ENCODE assay signal across 8 cellular contexts in the genomic region with DNA sequence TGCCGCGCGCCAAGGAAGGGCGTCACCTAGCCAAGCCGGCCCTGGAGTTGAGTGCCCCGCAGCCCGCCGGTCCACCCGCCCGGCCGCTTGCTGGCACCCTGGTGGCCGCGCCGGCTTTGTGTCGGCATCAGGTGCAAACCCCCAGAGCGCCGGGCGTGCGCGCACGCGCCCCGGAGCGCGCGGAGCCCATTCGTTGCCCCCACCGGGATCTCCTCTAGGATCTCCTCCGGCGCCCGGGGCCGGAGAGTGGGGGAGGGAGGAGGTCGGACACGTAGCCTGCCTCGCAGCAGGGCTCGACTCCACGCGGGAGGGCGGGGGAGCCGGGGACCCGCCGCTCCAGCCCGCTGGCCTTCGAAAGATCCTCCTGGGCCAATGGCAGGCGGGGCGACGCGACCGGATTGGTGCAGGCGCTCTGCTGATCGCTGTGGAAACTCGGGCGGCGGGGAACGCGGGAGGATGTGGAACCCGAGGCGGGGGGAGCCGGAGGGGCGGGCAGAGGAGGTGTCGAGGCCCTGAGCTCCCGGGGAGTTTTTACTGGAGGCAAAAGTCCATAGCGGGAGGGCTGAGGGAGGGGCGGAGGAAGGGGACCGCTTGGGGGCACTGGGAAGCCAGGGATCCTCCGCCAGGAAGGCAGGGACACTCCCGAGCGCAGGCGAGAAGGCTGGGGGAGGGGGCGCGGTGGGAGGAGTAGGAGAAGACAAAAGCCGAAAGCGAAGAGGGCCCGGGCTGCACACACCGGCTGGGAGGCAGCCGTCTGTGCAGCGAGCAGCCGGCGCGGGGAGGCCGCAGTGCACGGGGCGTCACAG. TPM values are rescaled to one million over a fixed set of nuclear protein-coding genes. Genes with fewer than 3 reads are reported as not detected.
DNase-seq lines count a peak whose midpoint lies in the region; ATAC-seq and TF ChIP-seq lines count a peak whose summit lies in the region.

A gene (plus strand): TSS at position 728 of the 806 bp plus-strand sequence. CDS start 91 bp downstream, outside the sequence.

- H2BK20ac ChIP-seq in IMR-90 (ENCODE audit: low read depth, low read length), result peak within 1 kb of the TSS; percentile 41

- peak within 1 kb of the TSS; percentile 93 for H4K91ac ChIP-seq in IMR-90 (ENCODE audit: insufficient read depth, low read depth, low read length)

- H3K4me3 Mint-ChIP-seq in activated T-helper 2 cell treated with anti-CD3 and anti-CD28 coated beads, Interferon-gamma antibody, Interleukin-2, Interleukin-4, amounts not matched to agents 10 μg/mL and 5 μg/mL and 100 μg/mL, durations not matched to agents 14 hours and 24 hours and 36 hours (ENCODE audit: low read depth), result peak within 1 kb of the TSS; percentile 97
- H3K4me3 Mint-ChIP-seq in naive thymus-derived CD8-positive, alpha-beta T cell, result peak within 1 kb of the TSS; percentile 77 to 92 (median 87)
- peak within 1 kb of the TSS; percentile 86 to 95 for H3K4me3 Mint-ChIP-seq in stimulated activated naive CD8-positive, alpha-beta T cell treated with anti-CD3 and anti-CD28 coated beads, Interleukin-15, amount 100 ng/mL, for 72 hours

- H2BK120ac ChIP-seq in IMR-90 (ENCODE audit: low read depth, low read length), result peak within 1 kb of the TSS; percentile 56

- TF ChIP-seq RAD21 in IMR-90 (IDR thresholded peaks at IDR 0.05; ENCODE audit: low read length), result no peak

- peak within 1 kb of the TSS; percentile 99 for H2AK9ac ChIP-seq in IMR-90 (replicated peaks; ENCODE audit: low read depth, low read length, poor library complexity)

- intact Hi-C loops in IMR-90 (cut with micrococcal nuclease) (loop anchor here (2.0 kb wide), 1 partner anchor 31 kb away; no protein-coding TSS in a partner anchor), PC-3 (cut with micrococcal nuclease) (no loop called here)
- intact Hi-C loops in activated T-helper 2 cell treated with anti-CD3 and anti-CD28 coated beads, Interferon-gamma antibody, Interleukin-2, Interleukin-4, amounts not matched to agents 10 μg/mL and 5 μg/mL and 100 μg/mL, durations not matched to agents 14 hours and 24 hours and 36 hours (cut with micrococcal nuclease), result loop anchor here (1.0 kb wide), 2 partner anchors 11 to 30 kb away; no protein-coding TSS in a partner anchor

- H3K27ac Mint-ChIP-seq in activated T-helper 2 cell treated with anti-CD3 and anti-CD28 coated beads, Interferon-gamma antibody, Interleukin-2, Interleukin-4, amounts not matched to agents 10 μg/mL and 5 μg/mL and 100 μg/mL, durations not matched to agents 14 hours and 24 hours and 36 hours, result peak within 1 kb of the TSS; percentile 95
- peak within 1 kb of the TSS in 5 of 10 donors; percentile 41 to 91 (median 80) for H3K27ac Mint-ChIP-seq in naive thymus-derived CD8-positive, alpha-beta T cell
- H3K27ac Mint-ChIP-seq in stimulated activated naive CD8-positive, alpha-beta T cell treated with anti-CD3 and anti-CD28 coated beads, Interleukin-15, amount 100 ng/mL, for 72 hours, result peak within 1 kb of the TSS; percentile 91 to 95

- peak within 1 kb of the TSS; percentile 95 for H3K23ac ChIP-seq in IMR-90 (ENCODE audit: low read depth, low read length)

- no peaks in the 10 kb centered on the region for H3K27me3 Mint-ChIP-seq in activated T-helper 2 cell treated with anti-CD3 and anti-CD28 coated beads, Interferon-gamma antibody, Interleukin-2, Interleukin-4, amounts not matched to agents 10 μg/mL and 5 μg/mL and 100 μg/mL, durations not matched to agents 14 hours and 24 hours and 36 hours (ENCODE audit: low read depth)
- peaks cover 11 to 54% (median 19%) of the 10 kb centered on the region in 5 donors for H3K27me3 Mint-ChIP-seq in naive thymus-derived CD8-positive, alpha-beta T cell
- peaks cover 15% of the 10 kb centered on the region for H3K27me3 Mint-ChIP-seq in stimulated activated naive CD8-positive, alpha-beta T cell treated with anti-CD3 and anti-CD28 coated beads, Interleukin-15, amount 100 ng/mL, for 72 hours

- peak within 1 kb of the TSS; percentile 62; the same call in 2 of the 3 replicates for H2BK15ac ChIP-seq in IMR-90 (ENCODE audit: low read depth, low read length)

- no TSS peak for BruUV-seq in IMR-90 (replicated peaks; lab: Mats Ljungman, UMichigan)
- no TSS peak for BruUV-seq in PC-3 (replicated peaks; lab: Mats Ljungman, UMichigan)

- H3K79me2 ChIP-seq in PC-3 (ENCODE audit: low read length), result peaks cover 59% of the 10 kb centered on the region

- H3K9me3 ChIP-seq in IMR-90 (ENCODE audit: control insufficient read depth, insufficient read depth, low read length) (no peaks in the 10 kb centered on the region), PC-3 (ENCODE audit: low read length) (no peaks in the 10 kb centered on the region)

- peak within 1 kb of the TSS; percentile 99 for H2AK5ac ChIP-seq in IMR-90 (ENCODE audit: low read depth, low read length)

- H3K27ac ChIP-seq in IMR-90 (ENCODE audit: insufficient read depth, low read length), result peak within 1 kb of the TSS; percentile 50
- H3K27ac ChIP-seq in PC-3 (ENCODE audit: low read length), result peak within 1 kb of the TSS; percentile 80

- H3K36me3 ChIP-seq in IMR-90 (ENCODE audit: control insufficient read depth, insufficient read depth, low read length) (no peaks in the 10 kb centered on the region), PC-3 (ENCODE audit: low read depth, low read length) (no peaks in the 10 kb centered on the region)

- H3K79me1 ChIP-seq in IMR-90 (ENCODE audit: low read depth in 1 of 2, low read length in 2 of 2), result peaks cover 19 to 56% of the 10 kb centered on the region in 2 experiments

- H2AFZ ChIP-seq in IMR-90 (replicated peaks; ENCODE audit: low read length, poor library complexity) (peak within 1 kb of the TSS; percentile 95), PC-3 (ENCODE audit: low read length) (peak within 1 kb of the TSS; percentile 81)

- H4K20me1 ChIP-seq in IMR-90 (ENCODE audit: insufficient read depth, low read length), result peaks cover 28% of the 10 kb centered on the region; the same call in 1 of the 2 replicates
- peaks cover 31% of the 10 kb centered on the region; the same call in 1 of the 2 replicates for H4K20me1 ChIP-seq in PC-3 (ENCODE audit: low read length)

- H3K36me3 Mint-ChIP-seq in activated T-helper 2 cell treated with anti-CD3 and anti-CD28 coated beads, Interferon-gamma antibody, Interleukin-2, Interleukin-4, amounts not matched to agents 10 μg/mL and 5 μg/mL and 100 μg/mL, durations not matched to agents 14 hours and 24 hours and 36 hours (ENCODE audit: low read depth), result peaks cover 45% of the 10 kb centered on the region
- H3K36me3 Mint-ChIP-seq in naive thymus-derived CD8-positive, alpha-beta T cell, result peaks cover 0 to 2% (median 0%) of the 10 kb centered on the region in 3 donors

- peak within 1 kb of the TSS; percentile 91 for H3K4ac ChIP-seq in IMR-90 (ENCODE audit: low read depth, low read length)

- H3K9me3 Mint-ChIP-seq in activated T-helper 2 cell treated with anti-CD3 and anti-CD28 coated beads, Interferon-gamma antibody, Interleukin-2, Interleukin-4, amounts not matched to agents 10 μg/mL and 5 μg/mL and 100 μg/mL, durations not matched to agents 14 hours and 24 hours and 36 hours, result no peaks in the 10 kb centered on the region
- H3K9me3 Mint-ChIP-seq in naive thymus-derived CD8-positive, alpha-beta T cell, result peaks cover 0 to 2% (median 0%) of the 10 kb centered on the region in 9 donors
- no peaks in the 10 kb centered on the region for H3K9me3 Mint-ChIP-seq in stimulated activated naive CD8-positive, alpha-beta T cell treated with anti-CD3 and anti-CD28 coated beads, Interleukin-15, amount 100 ng/mL, for 72 hours

- CTCF ChIA-PET in IMR-90 (lab: Yijun Ruan, JAX) (interaction anchor here (1.0 to 1.3 kb wide), 4 partner anchors 10 to 254 kb away, joined by 3 to 5 read pairs (median 3); a partner anchor contains a TSS), PC-3 (lab: Charles Lee) (no interaction called here)

- TF ChIP-seq CTCF in IMR-90 (conservative IDR thresholded peaks at IDR 0.05; ENCODE audit: low read depth, low read length) (no peak), PC-3 (conservative IDR thresholded peaks at IDR 0.05; ENCODE audit: low read depth, low read length) (no peak), fibroblast of pulmonary artery (IDR thresholded peaks at IDR 0.05; ENCODE audit: low read length, missing control alignments) (no peak)

- dilution Hi-C loops in IMR-90 (cut with HindIII; ENCODE audit: low sequenced_read_pairs, unreplicated experiment), result no loop called here

- peak within 1 kb of the TSS; percentile 96 for H3K14ac ChIP-seq in IMR-90 (replicated peaks; ENCODE audit: low read depth, low read length)

- H3K18ac ChIP-seq in IMR-90 (ENCODE audit: low read depth, low read length), result peak within 1 kb of the TSS; percentile 40; the same call in 1 of the 2 replicates

- in situ Hi-C loops in IMR-90 (cut with MboI; ENCODE audit: low sequenced_read_pairs), result no loop called here

- peaks cover 44% of the 10 kb centered on the region for H3K4me1 Mint-ChIP-seq in activated T-helper 2 cell treated with anti-CD3 and anti-CD28 coated beads, Interferon-gamma antibody, Interleukin-2, Interleukin-4, amounts not matched to agents 10 μg/mL and 5 μg/mL and 100 μg/mL, durations not matched to agents 14 hours and 24 hours and 36 hours (ENCODE audit: low read depth)
- peaks cover 12 to 50% (median 22%) of the 10 kb centered on the region in 4 donors for H3K4me1 Mint-ChIP-seq in naive thymus-derived CD8-positive, alpha-beta T cell
- H3K4me1 Mint-ChIP-seq in stimulated activated naive CD8-positive, alpha-beta T cell treated with anti-CD3 and anti-CD28 coated beads, Interleukin-15, amount 100 ng/mL, for 72 hours, result peaks cover 57% of the 10 kb centered on the region

- peak; percentile 63 for ATAC-seq in GM21515 (IDR thresholded peaks at IDR 0.05; ENCODE audit: unreplicated experiment)
- peak; percentile 88 for ATAC-seq in IMR-90 (ENCODE audit: low read depth)
- ATAC-seq in PC-3, result peak; percentile 82
- ATAC-seq in naive thymus-derived CD8-positive, alpha-beta T cell, result peak; percentile 79 to 84
- ATAC-seq in stimulated activated naive CD8-positive, alpha-beta T cell treated with anti-CD3 and anti-CD28 coated beads, Interleukin-15, amount 100 ng/mL, for 72 hours, result peak; percentile 85

- H3K4me2 ChIP-seq in IMR-90 (ENCODE audit: low read depth, low read length) (peak within 1 kb of the TSS; percentile 91), PC-3 (ENCODE audit: low read length) (peak within 1 kb of the TSS; percentile 90)

- no peaks in the 10 kb centered on the region for H3K27me3 ChIP-seq in IMR-90 (ENCODE audit: control insufficient read depth, insufficient read depth, low read length)
- H3K27me3 ChIP-seq in PC-3 (ENCODE audit: low read length), result no peaks in the 10 kb centered on the region

- H3F3A ChIP-seq in PC-3 (ENCODE audit: low read length, unreplicated experiment), result no peaks in the 10 kb centered on the region

- peak within 1 kb of the TSS; percentile 75 for H3K56ac ChIP-seq in IMR-90 (ENCODE audit: extremely low read depth, insufficient read depth, low read length)

- no peaks in the 10 kb centered on the region for H3K9me2 ChIP-seq in PC-3 (replicated peaks; ENCODE audit: low read length)

- peak within 1 kb of the TSS; percentile 79 to 99 for H4K8ac ChIP-seq in IMR-90 (ENCODE audit: low read depth in 2 of 2, low read length in 2 of 2)

- H2BK5ac ChIP-seq in IMR-90 (ENCODE audit: low read depth, low read length, poor library complexity, severe bottlenecking), result peak within 1 kb of the TSS; percentile 2

- H3K4me1 ChIP-seq in IMR-90 (ENCODE audit: control insufficient read depth, insufficient read depth, low read length) (peaks cover 11% of the 10 kb centered on the region; the same call in 1 of the 2 replicates), PC-3 (ENCODE audit: insufficient read depth, low read length) (peaks cover 21% of the 10 kb centered on the region)

- H4K5ac ChIP-seq in IMR-90 (ENCODE audit: low read depth, low read length), result peak within 1 kb of the TSS; percentile 57

- TF ChIP-seq POLR2A in IMR-90 (IDR thresholded peaks at IDR 0.05; ENCODE audit: low read depth, low read length), result peak; percentile 70

- H3K9ac ChIP-seq in IMR-90 (ENCODE audit: low read depth, low read length) (peak within 1 kb of the TSS; percentile 79), PC-3 (ENCODE audit: low read length) (peak within 1 kb of the TSS; percentile 80)

- DNase-seq in D341Med (ENCODE audit: low spot score) (peak; percentile 91), IMR-90 (peak; percentile 89), PC-3 (peak; percentile 93), fibroblast of pulmonary artery (ENCODE audit: low read depth) (peak; percentile 97)
- peak; percentile 91 for DNase-seq in activated T-helper 2 cell treated with anti-CD3 and anti-CD28 coated beads, Interferon-gamma antibody, Interleukin-2, Interleukin-4, amounts not matched to agents 10 μg/mL and 5 μg/mL and 100 μg/mL, durations not matched to agents 14 hours and 24 hours and 36 hours (ENCODE audit: low spot score)
- peak; percentile 41 to 83 (median 61) for DNase-seq in naive thymus-derived CD8-positive, alpha-beta T cell
- peak; percentile 77 to 80 for DNase-seq in stimulated activated naive CD8-positive, alpha-beta T cell treated with anti-CD3 and anti-CD28 coated beads, Interleukin-15, amount 100 ng/mL, for 72 hours

- H3K9me1 ChIP-seq in IMR-90 (ENCODE audit: insufficient read depth, low read length), result peaks cover 16% of the 10 kb centered on the region

- POLR2A ChIA-PET in IMR-90 (lab: Charles Lee; ENCODE audit: unreplicated experiment), result interaction anchor here (1.6 kb wide), 1 partner anchor 13 kb away, joined by 7 read pairs; no protein-coding TSS in a partner anchor
- POLR2A ChIA-PET in PC-3 (lab: Charles Lee; ENCODE audit: unreplicated experiment), result interaction anchor here (0.7 to 1.6 kb wide), 3 partner anchors 12 to 20 kb away, joined by 3 to 10 read pairs (median 8); no protein-coding TSS in a partner anchor
- POLR2A ChIA-PET in naive thymus-derived CD8-positive, alpha-beta T cell (lab: Charles Lee), result no interaction called here

- H3K4me3 ChIP-seq in IMR-90 (ENCODE audit: insufficient read depth, low read depth, low read length) (peak within 1 kb of the TSS; percentile 72), PC-3 (ENCODE audit: low read length) (peak within 1 kb of the TSS; percentile 88), fibroblast of pulmonary artery (replicated peaks; ENCODE audit: low read depth, low read length) (peak within 1 kb of the TSS; percentile 94)

- 0% methylated on average over 23 of the region's 83 CpGs; no CpG with 5 or more reads in 1 of the 2 experiments for WGBS in IMR-90 (ENCODE audit: extremely low coverage in 2 of 2, insufficient read length in 1 of 2), 2 experiments

RNA-seq across cellular contexts. Expression of the gene that starts here (rescaled TPM):
- total RNA-seq in IMR-90 (2012; rRNA removed) (31.9 and 33.3 TPM in 2 replicates), PC-3 (2014; rRNA removed) (246 and 305 TPM in 2 replicates)
- 88.4 and 98.4 TPM in 2 replicates for polyA plus RNA-seq in IMR-90 (2012; rRNA removed)
- polyA plus RNA-seq in IMR-90 (2012; cell fraction: cytosol; rRNA removed), result 45.4 and 87.9 TPM in 2 replicates
- 69.4 and 94.9 TPM in 2 replicates for polyA plus RNA-seq in IMR-90 (2012; cell fraction: nucleus; rRNA removed; ENCODE audit: low replicate concordance)
- 366 and 381 TPM in 2 replicates for total RNA-seq in activated T-helper 2 cell treated with anti-CD3 and anti-CD28 coated beads, Interferon-gamma antibody, Interleukin-2, Interleukin-4, amounts not matched to agents 10 μg/mL and 5 μg/mL and 100 μg/mL, durations not matched to agents 14 hours and 24 hours and 36 hours
- total RNA-seq in naive thymus-derived CD8-positive, alpha-beta T cell, result not detected
- 1 to 10 TPM in 2 of 3 donors, under 1 TPM in 1; 0.06 to 9.6 (median 4.2) TPM for polyA plus RNA-seq in naive thymus-derived CD8-positive, alpha-beta T cell

Comparison
In these comparisons a context has a peak if more than half of its experiments do, and no peak if none do; other contexts are left out.
1. Peak in every context shown above with its lines: DNase-seq, ATAC-seq, H3K4me3 ChIP-seq and H3K27ac ChIP-seq.
2. RNA of the gene that starts here (total RNA-seq): 366 to 381 TPM in activated T-helper 2 cell treated with anti-CD3 and anti-CD28 coated beads, Interferon-gamma antibody, Interleukin-2, Interleukin-4, amounts not matched to agents 10 μg/mL and 5 μg/mL and 100 μg/mL, durations not matched to agents 14 hours and 24 hours and 36 hours, 246 to 305 TPM in PC-3 and 31.9 to 33.3 TPM in IMR-90; not detected in naive thymus-derived CD8-positive, alpha-beta T cell; every median in the first group is over 10 times any median in the second.
3. RNA of the gene that starts here (polyA plus RNA-seq): 45.4 to 98.4 TPM in IMR-90; 0.06 to 9.6 TPM in naive thymus-derived CD8-positive, alpha-beta T cell; every median in the first group is over 4 times any median in the second.